Comparison of ENCODE assay signal across 27 cellular contexts in genomic region chr2:114525955-114526354, GRCh38.
"Had no signal": no experiment of that assay in that cellular context is flagged by ENCODE, and none has a peak within 500 bp of the region (broad histone marks: within the 10 kb centered on the region; RNA-seq: fewer than 3 reads in every experiment).

No MANE protein-coding gene starts in this region.

- H3K9me3 ChIP-seq: stomach, suprapubic skin, testis, thoracic aorta, thyroid gland, tibial artery, tibial nerve, transverse colon, upper lobe of left lung, upper lobe of right lung, uterus, vagina had no signal

- H3K27me3 ChIP-seq: stomach, suprapubic skin, testis, thyroid gland, tibial artery, tibial nerve, transverse colon, upper lobe of left lung, upper lobe of right lung, uterus, vagina had no signal

- H3K4me3 ChIP-seq: stomach, suprapubic skin, testis, thoracic aorta, thyroid gland, tibial artery, tibial nerve, transverse colon, upper lobe of left lung, upper lobe of right lung, uterus, vagina had no signal

- DNase-seq: stimulated activated CD4-positive, alpha-beta T cell treated with anti-CD3 and anti-CD28 coated beads, Interleukin-2, amount 100 ng/mL, for 48 hours; stimulated activated CD4-positive, alpha-beta T cell treated with anti-CD3 and anti-CD28 coated beads, Interleukin-4, amount 100 ng/mL, for 1 hour; stimulated activated CD4-positive, alpha-beta T cell treated with anti-CD3 and anti-CD28 coated beads, Interleukin-4, amount 100 ng/mL, for 24 hours; stimulated activated CD4-positive, alpha-beta T cell treated with anti-CD3 and anti-CD28 coated beads, Interleukin-4, amount 100 ng/mL, for 4 hours; stimulated activated CD8-positive, alpha-beta memory T cell treated with anti-CD3 and anti-CD28 coated beads, Interleukin-4, amount 100 ng/mL, for 48 hours; stimulated activated naive B cell treated with anti-CD40 and anti-IgM and Interleukin-4, amounts not matched to agents 10 μg/mL and 1 μg/mL and 100 μg/mL, for 72 hours; stimulated activated naive CD4-positive, alpha-beta T cell; stimulated activated naive CD4-positive, alpha-beta T cell treated with Interleukin-2 at 50 U/mL for 16 hours; stimulated activated naive CD8-positive, alpha-beta T cell treated with anti-CD3 and anti-CD28 coated beads, Interleukin-15, amount 100 ng/mL, for 72 hours; stimulated activated naive CD8-positive, alpha-beta T cell treated with anti-CD3 and anti-CD28 coated beads, Interleukin-15, Interleukin-2, amounts not matched to agents 100 U/mL and 50 U/mL, for 24 hours; stomach; substantia nigra; testis; thyroid gland; tibial artery; transverse colon; trophoblast cell; upper lobe of left lung; upper lobe of right lung; uterus had no signal

- H3K36me3 ChIP-seq: stomach, suprapubic skin, thoracic aorta, thyroid gland, tibial artery, tibial nerve, transverse colon, upper lobe of left lung, upper lobe of right lung, uterus, vagina had no signal

- H3K27ac ChIP-seq: stomach, suprapubic skin, testis, thoracic aorta, thyroid gland, tibial artery, tibial nerve, upper lobe of left lung, upper lobe of right lung, uterus, vagina had no signal

- ATAC-seq: stimulated activated effector memory CD8-positive, alpha-beta T cell treated with anti-CD3 and anti-CD28 coated beads, Interleukin-12 subunit alpha, Interleukin-12 subunit beta, amount 100 ng/mL, for 72 hours; stimulated activated memory B cell treated with anti-CD40 and anti-IgM and Interleukin-4, amounts not matched to agents 10 μg/mL and 1 μg/mL and 100 μg/mL, for 72 hours; stimulated activated naive B cell treated with anti-CD40 and anti-IgM and Interleukin-4, amounts not matched to agents 10 μg/mL and 1 μg/mL and 100 μg/mL, for 72 hours; stimulated activated naive CD8-positive, alpha-beta T cell treated with anti-CD3 and anti-CD28 coated beads, Interleukin-15, amount 100 ng/mL, for 72 hours; stimulated activated naive CD8-positive, alpha-beta T cell treated with anti-CD3 and anti-CD28 coated beads, Interleukin-15, Interleukin-2, amounts not matched to agents 100 U/mL and 50 U/mL, for 24 hours; upper lobe of right lung had no signal

- H3K4me1 ChIP-seq: stomach, suprapubic skin, thyroid gland, tibial artery, tibial nerve, upper lobe of left lung, upper lobe of right lung, uterus, vagina had no signal

- FAIRE-seq: urothelium cell line had no signal
